Comparison of ENCODE assay signal across 8 cellular contexts in genomic region chr12:121296618-121297476, GRCh38. TPM values are rescaled to one million over a fixed set of nuclear protein-coding genes. Genes with fewer than 3 reads are reported as not detected.
DNase-seq lines count a peak whose midpoint lies in the region; ATAC-seq and TF ChIP-seq lines count a peak whose summit lies in the region.

TSS of gene CAMKK2 (minus strand) at chr12:121296709. CDS start at chr12:121274526, 22,183 bp downstream.

- H3K4me3 ChIP-seq in body of pancreas (peak within 1 kb of the TSS; percentile 83 to 97), iPS-11a (ENCODE audit: low read depth, low read length) (peak within 1 kb of the TSS; percentile 78), skeletal muscle cell (ENCODE audit: low read depth, low read length) (peak within 1 kb of the TSS; percentile 95)

- H3K9me3 ChIP-seq in body of pancreas, result no peaks in the 10 kb centered on the region

- ATAC-seq in HG02970 (IDR thresholded peaks at IDR 0.05; ENCODE audit: low FRiP score, unreplicated experiment), result peak; percentile 76
- peak; percentile 92 for ATAC-seq in body of pancreas

- peak; percentile 22 to 77 (median 75) for TF ChIP-seq POLR2A in body of pancreas (IDR thresholded peaks at IDR 0.05)

- peak within 1 kb of the TSS; percentile 63 to 90 (median 85) for H3K27ac ChIP-seq in body of pancreas

- peak in 4 of 7 experiments; percentile 24 to 37 (median 31) for TF ChIP-seq CTCF in body of pancreas (IDR thresholded peaks at IDR 0.05)

- 0% methylated on average over 27 to 95 of the region's 104 CpGs for WGBS in body of pancreas, 2 donors

- intact Hi-C loops in body of pancreas (cut with DNase I), result no loop called here

- H3K4me1 ChIP-seq in body of pancreas, result peaks cover 29% of the 10 kb centered on the region

- peak; percentile 65 for DNase-seq in NK-92 treated with Interleukin-12 subunit alpha and Interleukin-12 subunit beta, amount 100 ng/mL, for 24 hours (lab: John Stamatoyannopoulos, UW)
- no peak for DNase-seq in NK-92 (lab: John Stamatoyannopoulos, UW; ENCODE audit: unreplicated experiment)
- DNase-seq in NCI-H2029 (lab: John Stamatoyannopoulos, UW), result peak; percentile 77
- peak; percentile 88 for DNase-seq in UCSD-AML1 (lab: John Stamatoyannopoulos, UW; ENCODE audit: unreplicated experiment)
- peak; percentile 80 to 87 (median 81) for DNase-seq in body of pancreas
- peak; percentile 35 for DNase-seq in skeletal muscle cell (ENCODE audit: low read depth)

- no peaks in the 10 kb centered on the region for H3K36me3 ChIP-seq in body of pancreas (replicated peaks in 1 of 2; ENCODE audit: insufficient read depth in 1 of 2, low read depth in 2 of 2)

- no peaks in the 10 kb centered on the region for H3K27me3 ChIP-seq in body of pancreas

RNA-seq across cellular contexts. Expression of gene CAMKK2, which starts in this region (rescaled TPM):
- 10 to 100 TPM; 17.4 to 70.5 TPM for total RNA-seq in body of pancreas
